ENCODE assay signal across 1 cellular context in the genomic region with DNA sequence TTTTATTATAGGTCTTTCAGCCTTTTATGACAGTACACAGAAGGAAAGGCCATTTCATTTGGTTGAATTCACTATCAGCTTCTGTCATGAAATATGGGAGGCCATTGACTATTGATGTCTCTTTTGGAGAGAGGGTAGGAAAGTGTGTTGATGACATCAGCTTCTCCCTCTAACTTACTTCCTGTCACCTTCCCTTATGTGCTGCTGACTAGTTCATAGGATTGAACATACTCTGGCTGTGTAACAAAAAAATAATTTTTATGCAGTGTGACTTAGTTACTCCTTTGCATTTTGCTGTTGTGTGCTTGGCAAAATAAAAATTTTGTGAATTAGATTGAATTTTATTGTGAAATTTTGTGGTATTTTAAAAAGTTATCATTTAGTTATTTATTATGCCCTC.
TF ChIP-seq lines count a peak whose summit lies in the region.

No MANE protein-coding gene starts in this region.

TF ChIP-seq in H1, 55 proteins besides CTCF, POLR2A, EP300 and RAD21 (continued from another document):
- no peak for TF ChIP-seq CEBPB (IDR thresholded peaks at IDR 0.05; ENCODE audit: low read depth, low read length)
- TF ChIP-seq NRF1 (IDR thresholded peaks at IDR 0.05; ENCODE audit: low read depth, low read length), result no peak
- no peak for TF ChIP-seq SIRT6 (IDR thresholded peaks at IDR 0.05; ENCODE audit: low read length)
- no peak for TF ChIP-seq SIN3A (conservative IDR thresholded peaks at IDR 0.05 in 1 of 2, IDR thresholded peaks at IDR 0.05 in 1 of 2; ENCODE audit: low read depth in 1 of 2, low read length in 2 of 2)
- no peak for TF ChIP-seq BCL11A (IDR thresholded peaks at IDR 0.05; ENCODE audit: low read depth in 2 of 2, low read length in 2 of 2)
- no peak for TF ChIP-seq SAP30 (IDR thresholded peaks at IDR 0.05; ENCODE audit: insufficient read depth, insufficient replicate concordance, low read length)
